ENCODE assay signal across 13 cellular contexts in the genomic region with DNA sequence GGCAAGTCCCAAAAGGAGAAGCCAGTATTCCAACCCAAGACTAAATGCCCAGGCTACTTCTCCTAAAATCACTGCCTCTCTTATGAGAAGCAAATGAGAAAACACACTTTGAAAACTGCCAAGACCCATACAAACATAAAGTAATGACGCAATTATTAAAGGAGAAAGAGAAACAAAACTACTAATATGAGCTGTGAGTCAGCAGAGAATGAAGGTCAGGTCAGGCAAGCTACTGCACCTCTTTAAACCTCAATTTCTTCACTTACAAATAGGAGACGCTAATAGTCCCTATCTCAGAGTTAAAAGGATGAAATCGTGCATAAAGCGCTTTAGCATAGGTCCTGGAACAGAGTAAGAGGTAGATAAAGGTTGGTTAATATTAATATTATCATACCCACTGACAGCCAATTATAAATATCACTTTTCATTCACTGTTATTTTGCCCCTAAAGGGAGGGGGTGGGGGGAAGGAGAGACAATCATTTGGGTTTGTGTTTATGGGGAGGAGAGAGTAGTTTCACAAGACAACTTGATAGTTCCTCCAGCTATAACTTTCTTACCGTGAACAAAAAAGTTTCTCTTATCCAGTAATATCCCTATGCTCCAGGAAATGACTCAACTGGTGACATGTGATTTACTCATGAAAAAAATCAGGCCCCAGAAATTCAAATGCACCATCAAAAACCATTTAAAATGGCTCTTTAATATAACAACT. TPM values are rescaled to one million over a fixed set of nuclear protein-coding genes. Genes with fewer than 3 reads are reported as not detected.
A peak's percentile ranks its signal among the peaks of the same experiment; 100 is the strongest.
DNase-seq lines count a peak whose midpoint lies in the region; ATAC-seq and TF ChIP-seq lines count a peak whose summit lies in the region.
"Had no signal": no experiment of that assay in that cellular context is flagged by ENCODE, and none has a peak within 500 bp of the region (broad histone marks: within the 10 kb centered on the region; RNA-seq: fewer than 3 reads in every experiment).

No MANE protein-coding gene starts in this region.

- ATAC-seq in right lobe of liver, result peak in 2 of 4 donors; percentile 6 to 40
- no peak for ATAC-seq in GM21825 (IDR thresholded peaks at IDR 0.05; ENCODE audit: unreplicated experiment)
- ATAC-seq: left colon had no signal

- H3K4me3 ChIP-seq in brain microvascular endothelial cell (ENCODE audit: low read depth, low read length) (peak overlapping the region; percentile 37), right lobe of liver (no peak overlapping the region)
- H3K4me3 ChIP-seq in CD8-positive, alpha-beta memory T cell (ENCODE audit: low read length), result no peak overlapping the region
- H3K4me3 ChIP-seq: cardiac muscle cell, neural progenitor cell had no signal

- peak overlapping the region; percentile 98 for H3K27ac ChIP-seq in brain microvascular endothelial cell
- H3K27ac ChIP-seq in right lobe of liver, result peak overlapping the region in 2 of 3 donors; percentile 28 to 35
- H3K27ac ChIP-seq in CD8-positive, alpha-beta memory T cell (ENCODE audit: low read depth, low read length), result no peak overlapping the region
- H3K27ac ChIP-seq: cardiac muscle cell, neural progenitor cell had no signal

- in situ Hi-C loops in brain microvascular endothelial cell (cut with HindIII; ENCODE audit: low pct_ligation_motif_present, low sequenced_read_pairs), result no loop called here

- peaks cover 50% of the 10 kb centered on the region for H3K36me3 ChIP-seq in brain microvascular endothelial cell (replicated peaks)
- H3K36me3 ChIP-seq in right lobe of liver, result peaks cover 0 to 56% (median 22%) of the 10 kb centered on the region in 4 donors
- peaks cover 36% of the 10 kb centered on the region for H3K36me3 ChIP-seq in CD8-positive, alpha-beta memory T cell (ENCODE audit: insufficient read depth, low read length)

- no peak for TF ChIP-seq POLR2A in right lobe of liver (IDR thresholded peaks at IDR 0.05)

- CTCF ChIA-PET in CD8-positive, alpha-beta memory T cell (lab: Charles Lee), result no interaction called here

- H3K27me3 Mint-ChIP-seq in CD8-positive, alpha-beta memory T cell, result no peaks in the 10 kb centered on the region

- DNase-seq in AG20443 (ENCODE audit: low spot score) (peak; percentile 43), M059J (ENCODE audit: low read depth) (peak; percentile 80), brain microvascular endothelial cell (peak; percentile 57), right lobe of liver (no peak), HUDEP-2 (lab: John Stamatoyannopoulos, UW; ENCODE audit: unreplicated experiment in 76 of 76) (no peak)
- DNase-seq in CD8-positive, alpha-beta memory T cell, result no peak
- DNase-seq in central memory CD4-positive, alpha-beta T cell, result no peak
- DNase-seq: left colon, NCI-H524 treated with DMSO at 0.1 percent for 48 hours had no signal

- H3K4me1 ChIP-seq in right lobe of liver, result peaks cover 0 to 42% (median 8%) of the 10 kb centered on the region in 4 donors
- H3K4me1 ChIP-seq in CD8-positive, alpha-beta memory T cell (ENCODE audit: insufficient read depth, low read length), result peaks cover 17% of the 10 kb centered on the region

- TF ChIP-seq CTCF in brain microvascular endothelial cell (IDR thresholded peaks at IDR 0.05; ENCODE audit: low read depth, low read length, missing control alignments) (no peak), right lobe of liver (IDR thresholded peaks at IDR 0.05) (no peak)

- H3K4me3 Mint-ChIP-seq in CD8-positive, alpha-beta memory T cell, result no peak overlapping the region
- H3K4me3 Mint-ChIP-seq: neural progenitor cell had no signal

- H3K36me3 Mint-ChIP-seq in CD8-positive, alpha-beta memory T cell, result peaks cover 6 to 76% (median 32%) of the 10 kb centered on the region in 3 donors

- H3K27ac Mint-ChIP-seq in CD8-positive, alpha-beta memory T cell, result peak overlapping the region in 1 of 8 donors; percentile 75
- H3K27ac Mint-ChIP-seq: neural progenitor cell had no signal

- peaks cover 46 to 68% (median 63%) of the 10 kb centered on the region in 3 donors for H3K4me1 Mint-ChIP-seq in CD8-positive, alpha-beta memory T cell

- POLR2A ChIA-PET in CD8-positive, alpha-beta memory T cell (lab: Charles Lee), result interaction anchor here (0.6 kb wide), 1 partner anchor 13 kb away, joined by 8 read pairs; no protein-coding TSS in a partner anchor

- H3K27me3 ChIP-seq in brain microvascular endothelial cell (replicated peaks), result no peaks in the 10 kb centered on the region
- H3K27me3 ChIP-seq in right lobe of liver, result no peaks in the 10 kb centered on the region
- no peaks in the 10 kb centered on the region for H3K27me3 ChIP-seq in CD8-positive, alpha-beta memory T cell (ENCODE audit: insufficient read depth, low read length, poor library complexity, severe bottlenecking)
- H3K27me3 ChIP-seq: cardiac muscle cell, neural progenitor cell had no signal

- WGBS in right lobe of liver (ENCODE audit: insufficient coverage, low coverage, low lambda C conversion rate, missing lambda C conversion rate), result 51% methylated on average over 5 of the region's 5 CpGs

- peaks cover 0 to 4% (median 2%) of the 10 kb centered on the region in 5 donors for H3K9me3 Mint-ChIP-seq in CD8-positive, alpha-beta memory T cell

- intact Hi-C loops in right lobe of liver (cut with DNase I), result no loop called here

- no peaks in the 10 kb centered on the region for H3K9me3 ChIP-seq in right lobe of liver
- no peaks in the 10 kb centered on the region for H3K9me3 ChIP-seq in CD8-positive, alpha-beta memory T cell (ENCODE audit: low read length)

RNA-seq across cellular contexts. Expression of a gene that starts 3.6 kb away (rescaled TPM):
- 389 and 692 TPM in 2 replicates for total RNA-seq in M059J (2014; rRNA removed; shearing (Covaris generic))
- total RNA-seq in right lobe of liver, result 100 to 1,000 TPM in 2 of 6 experiments, 10 to 100 TPM in 4; 76.4 to 196 (median 96.8) TPM
- 100 to 1,000 TPM; 215 TPM for total RNA-seq in CD8-positive, alpha-beta memory T cell
- polyA plus RNA-seq in CD8-positive, alpha-beta memory T cell, result 161 TPM

RNA-seq across cellular contexts. Expression of a gene that starts 38.6 kb away (rescaled TPM):
- total RNA-seq in M059J (2014; rRNA removed; shearing (Covaris generic)), result not detected in 2 replicates
- not detected for total RNA-seq in right lobe of liver
- not detected for total RNA-seq in CD8-positive, alpha-beta memory T cell
- polyA plus RNA-seq in CD8-positive, alpha-beta memory T cell, result not detected
- total RNA-seq: cardiac muscle cell, frontal cortex, left colon had no signal
- polyA plus RNA-seq: cardiac muscle cell had no signal

Comparison
In these comparisons a context has a peak if more than half of its experiments do, and no peak if none do; other contexts are left out.
1. DNase-seq: peak in AG20443 (single experiment), M059J (single experiment) and brain microvascular endothelial cell (single experiment); none in right lobe of liver (0 of 3), CD8-positive, alpha-beta memory T cell (0 of 5), central memory CD4-positive, alpha-beta T cell (single experiment) and HUDEP-2 (0 of 76).